Comparison of ENCODE assay signal across 27 cellular contexts in genomic region chr17:65457183-65457582, GRCh38.
"Had no signal": no experiment of that assay in that cellular context is flagged by ENCODE, and none has a peak within 500 bp of the region (broad histone marks: within the 10 kb centered on the region; RNA-seq: fewer than 3 reads in every experiment).

No MANE protein-coding gene starts in this region.

- H3K4me1 ChIP-seq: body of pancreas had no signal

- H3K36me3 ChIP-seq: ascending aorta had no signal

- DNase-seq: activated B cell treated with CpG ODN at 0.5 μM for 24 hours; activated CD4-positive, alpha-beta memory T cell treated with anti-CD3 and anti-CD28 coated beads for 36 hours; activated CD4-positive, alpha-beta T cell treated with anti-CD3 and anti-CD28 coated beads for 1 hour; activated CD4-positive, alpha-beta T cell treated with anti-CD3 and anti-CD28 coated beads, Interleukin-2, amount 10 ng/mL, durations not matched to agents 7 days and 5 days; activated CD8-positive, alpha-beta memory T cell treated with anti-CD3 and anti-CD28 coated beads for 24 hours; activated effector memory CD4-positive, alpha-beta T cell treated with anti-CD3 and anti-CD28 coated beads, Interleukin-2, amount 50 U/mL, for 16 hours; activated naive CD4-positive, alpha-beta T cell treated with Interleukin-2 at 50 U/mL for 16 hours; activated naive CD8-positive, alpha-beta T cell treated with anti-CD3 and anti-CD28 coated beads, Interleukin-2, amount 50 U/mL, for 24 hours; activated T-cell treated with anti-CD3 and anti-CD28 coated beads, Interleukin-2, amount 50 U/mL, for 4 hours; amniotic stem cell; body of pancreas; IMR-90; Kasumi-1; KBM-7; NCI-H1048; NCI-H1930; NCI-H345; NCI-H510A; NCI-H526 treated with DMSO at 0.1 percent for 48 hours; PC-9; T-cell; T-helper 2 cell; T1000 had no signal

- H2AFZ ChIP-seq: PC-9 had no signal

- H3K27ac ChIP-seq: ascending aorta, body of pancreas, PC-9, SK-N-MC had no signal

- ATAC-seq: activated naive CD4-positive, alpha-beta T cell treated with anti-CD3 and anti-CD28 coated beads, Interleukin-2, amount 50 U/mL, for 72 hours; activated naive CD8-positive, alpha-beta T cell treated with anti-CD3 and anti-CD28 coated beads, Interleukin-2, amount 50 U/mL, for 24 hours; activated T-cell treated with anti-CD3 and anti-CD28 coated beads, Interleukin-2, amount 50 U/mL, for 4 hours; body of pancreas; T-cell had no signal

- H3K9me3 ChIP-seq: ascending aorta, body of pancreas had no signal

- H3K4me2 ChIP-seq: PC-9 had no signal

- FAIRE-seq: TTC549 had no signal

- H3K4me3 ChIP-seq: ascending aorta, body of pancreas, PC-9, SK-N-MC had no signal

- H3K27me3 ChIP-seq: ascending aorta, body of pancreas had no signal
